1 cellular context compared by ENCODE assay signal in genomic region chr2:101696272-101697123, GRCh38.
TF ChIP-seq lines count a peak whose summit lies in the region.

No MANE protein-coding gene starts in this region.

TF ChIP-seq in HepG2, 621 proteins besides CTCF, POLR2A, EP300 and RAD21 (continued from another document and continues in another):
- TF ChIP-seq FOXJ3 (CRISPR knock-in tag; IDR thresholded peaks at IDR 0.05; ENCODE audit: borderline replicate concordance) (peak; percentile 36; the same call in 1 of the 2 replicates), ATF1 (CRISPR knock-in tag; IDR thresholded peaks at IDR 0.05) (no peak), REXO4 (CRISPR knock-in tag; IDR thresholded peaks at IDR 0.05; ENCODE audit: borderline replicate concordance) (no peak), PATZ1 (CRISPR knock-in tag; IDR thresholded peaks at IDR 0.05) (no peak), HOXD1 (CRISPR knock-in tag; IDR thresholded peaks at IDR 0.05) (0 out of 2 replicates have a peak, but pooled peaks have one; percentile 6), ZZZ3 (CRISPR knock-in tag; IDR thresholded peaks at IDR 0.05; ENCODE audit: borderline replicate concordance) (no peak), ZNF841 (CRISPR knock-in tag; IDR thresholded peaks at IDR 0.05; ENCODE audit: borderline replicate concordance) (0 out of 2 replicates have a peak, but pooled peaks have one; percentile 11), ZNF12 (CRISPR knock-in tag; IDR thresholded peaks at IDR 0.05) (no peak), GLMP (CRISPR knock-in tag; IDR thresholded peaks at IDR 0.05; ENCODE audit: borderline replicate concordance) (no peak), ETV6 (CRISPR knock-in tag; conservative IDR thresholded peaks at IDR 0.05) (no peak), ZBTB42 (CRISPR knock-in tag; IDR thresholded peaks at IDR 0.05) (no peak), MXD4 (CRISPR knock-in tag; IDR thresholded peaks at IDR 0.05) (no peak), SMYD3 (CRISPR knock-in tag; IDR thresholded peaks at IDR 0.05) (no peak), ZNF383 (CRISPR knock-in tag; IDR thresholded peaks at IDR 0.05; ENCODE audit: borderline replicate concordance) (no peak), ZHX1 (CRISPR knock-in tag; IDR thresholded peaks at IDR 0.05; ENCODE audit: low read depth) (peak; percentile 7; the same call in 1 of the 2 replicates), SOX6 (IDR thresholded peaks at IDR 0.05) (no peak), SOX6 (CRISPR knock-in tag; IDR thresholded peaks at IDR 0.05) (0 out of 2 replicates have a peak, but pooled peaks have one; percentile 14), PHF21A (CRISPR knock-in tag; IDR thresholded peaks at IDR 0.05) (0 out of 2 replicates have a peak, but pooled peaks have one; percentile 39), ZNF616 (CRISPR knock-in tag; IDR thresholded peaks at IDR 0.05; ENCODE audit: low read depth) (no peak), NFATC3 (CRISPR knock-in tag; IDR thresholded peaks at IDR 0.05) (peak; percentile 62; the same call in 1 of the 2 replicates), HNF1B (CRISPR knock-in tag; IDR thresholded peaks at IDR 0.05) (peak; percentile 73; the same call in 1 of the 2 replicates), ZNF782 (CRISPR knock-in tag; IDR thresholded peaks at IDR 0.05; ENCODE audit: borderline replicate concordance) (no peak), UBTF (CRISPR knock-in tag; IDR thresholded peaks at IDR 0.05) (no peak; the same call in 1 of the 2 replicates), FOXA1 (IDR thresholded peaks at IDR 0.05) (no peak), FOXA1 (CRISPR knock-in tag; IDR thresholded peaks at IDR 0.05) (0 out of 2 replicates have a peak, but pooled peaks have one; percentile 35), ZNF343 (CRISPR knock-in tag; IDR thresholded peaks at IDR 0.05) (no peak), PAXIP1 (CRISPR knock-in tag; conservative IDR thresholded peaks at IDR 0.05) (peak; percentile 10; the same call in 1 of the 2 replicates), PRMT3 (CRISPR knock-in tag; IDR thresholded peaks at IDR 0.05; ENCODE audit: borderline replicate concordance, low read depth) (0 out of 2 replicates have a peak, but pooled peaks have one; percentile 9), TBX3 (IDR thresholded peaks at IDR 0.05; ENCODE audit: borderline replicate concordance) (peak; percentile 21; the same call in 1 of the 2 replicates), ZBTB40 (IDR thresholded peaks at IDR 0.05) (no peak), ZBTB40 (CRISPR knock-in tag; IDR thresholded peaks at IDR 0.05) (peak; percentile 13; the same call in 1 of the 2 replicates)
